Comparison of ENCODE assay signal across 1 cellular context in the genomic region with DNA sequence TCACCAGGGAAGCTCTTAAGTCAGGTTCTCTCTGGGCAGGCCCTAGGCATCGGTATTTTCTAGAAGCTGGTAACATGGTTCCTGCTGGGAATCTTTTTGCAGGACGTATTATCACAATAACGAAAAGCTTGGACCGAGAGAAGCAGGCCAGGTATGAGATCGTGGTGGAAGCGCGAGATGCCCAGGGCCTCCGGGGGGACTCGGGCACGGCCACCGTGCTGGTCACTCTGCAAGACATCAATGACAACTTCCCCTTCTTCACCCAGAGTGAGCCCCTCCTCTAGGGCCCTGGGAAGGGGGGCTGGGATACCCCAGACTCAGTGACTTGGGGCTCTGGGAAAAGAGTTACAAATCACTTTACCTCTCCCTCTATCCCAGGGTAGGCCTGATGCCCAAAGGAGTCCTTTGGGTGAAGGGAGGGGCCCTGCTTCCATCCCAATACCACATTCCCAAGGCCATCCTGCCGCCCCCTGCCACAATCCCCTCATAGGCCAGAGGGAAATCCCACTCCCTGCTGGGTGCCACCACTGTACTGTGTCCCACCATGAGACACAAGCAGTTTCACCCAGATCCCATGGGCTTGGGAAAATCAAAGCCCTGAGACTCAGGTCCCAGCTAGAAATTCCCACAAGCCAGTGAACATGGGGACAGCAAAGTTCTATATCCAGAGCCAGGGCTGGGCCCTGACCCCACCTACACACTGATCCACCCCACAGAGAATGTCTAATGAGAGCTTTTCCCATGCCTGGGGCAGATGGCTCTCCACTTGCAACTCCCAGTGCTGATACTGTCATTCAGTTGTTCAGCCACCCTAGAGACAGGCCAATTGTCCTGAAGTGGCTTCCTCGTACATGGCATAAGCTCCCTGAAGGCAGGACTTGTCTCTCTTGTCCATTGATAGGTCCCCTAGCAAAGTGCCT.
TF ChIP-seq lines count a peak whose summit lies in the region.

No MANE protein-coding gene starts in this region.

TF ChIP-seq in GM12891, 5 proteins besides CTCF, POLR2A, EP300 and RAD21:
- TF ChIP-seq TAF1 (IDR thresholded peaks at IDR 0.05; ENCODE audit: low read depth, low read length) (no peak), POLR2AphosphoS5 (IDR thresholded peaks at IDR 0.05; ENCODE audit: low read depth, low read length) (no peak), SPI1 (IDR thresholded peaks at IDR 0.05; ENCODE audit: low read depth, low read length) (no peak), POU2F2 (IDR thresholded peaks at IDR 0.05; ENCODE audit: low read depth, low read length) (no peak), PAX5 (IDR thresholded peaks at IDR 0.05; ENCODE audit: insufficient read depth, low read length, severe bottlenecking) (no peak)
